In the genomic region with DNA sequence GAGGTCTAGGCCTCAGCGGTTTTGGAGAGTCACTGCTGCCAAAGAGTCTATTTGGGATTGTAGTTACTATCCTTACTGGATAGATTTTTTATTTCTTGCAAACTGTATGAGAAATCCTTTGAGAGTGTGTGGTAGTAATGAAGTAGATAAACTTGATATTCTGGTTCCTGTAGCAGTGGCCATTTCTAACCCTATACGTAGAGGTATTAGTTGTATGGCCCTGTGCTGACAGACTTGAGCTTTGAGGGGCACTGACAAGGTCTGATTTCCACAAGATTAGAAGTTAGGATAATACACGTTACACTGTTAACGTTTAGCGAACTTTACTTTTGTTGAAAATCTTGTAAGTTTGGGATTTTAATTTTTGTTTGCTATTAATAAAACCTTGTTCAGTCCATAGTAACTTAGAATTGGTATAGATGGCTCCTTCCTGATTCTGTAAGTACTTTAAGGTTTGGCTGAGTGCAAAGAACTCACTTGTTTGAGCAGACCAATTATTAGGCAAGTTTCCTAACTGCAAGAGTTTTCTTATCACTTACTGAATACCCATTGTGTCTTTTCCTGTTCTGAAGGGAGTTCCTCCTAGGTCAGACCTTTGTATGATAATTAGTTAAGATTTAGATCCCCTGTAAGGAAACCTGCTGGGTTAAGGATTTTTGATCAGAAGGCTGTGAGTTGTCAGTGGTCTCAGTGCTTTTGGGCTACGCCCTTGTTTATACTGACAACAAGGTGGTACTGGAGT, we compare ENCODE assay signal across 1 cellular context.
TF ChIP-seq lines count a peak whose summit lies in the region.

No MANE protein-coding gene starts in this region.

TF ChIP-seq in K562, 482 proteins besides CTCF, POLR2A, EP300 and RAD21 (continued from another document):
- TF ChIP-seq, protein P1, sequence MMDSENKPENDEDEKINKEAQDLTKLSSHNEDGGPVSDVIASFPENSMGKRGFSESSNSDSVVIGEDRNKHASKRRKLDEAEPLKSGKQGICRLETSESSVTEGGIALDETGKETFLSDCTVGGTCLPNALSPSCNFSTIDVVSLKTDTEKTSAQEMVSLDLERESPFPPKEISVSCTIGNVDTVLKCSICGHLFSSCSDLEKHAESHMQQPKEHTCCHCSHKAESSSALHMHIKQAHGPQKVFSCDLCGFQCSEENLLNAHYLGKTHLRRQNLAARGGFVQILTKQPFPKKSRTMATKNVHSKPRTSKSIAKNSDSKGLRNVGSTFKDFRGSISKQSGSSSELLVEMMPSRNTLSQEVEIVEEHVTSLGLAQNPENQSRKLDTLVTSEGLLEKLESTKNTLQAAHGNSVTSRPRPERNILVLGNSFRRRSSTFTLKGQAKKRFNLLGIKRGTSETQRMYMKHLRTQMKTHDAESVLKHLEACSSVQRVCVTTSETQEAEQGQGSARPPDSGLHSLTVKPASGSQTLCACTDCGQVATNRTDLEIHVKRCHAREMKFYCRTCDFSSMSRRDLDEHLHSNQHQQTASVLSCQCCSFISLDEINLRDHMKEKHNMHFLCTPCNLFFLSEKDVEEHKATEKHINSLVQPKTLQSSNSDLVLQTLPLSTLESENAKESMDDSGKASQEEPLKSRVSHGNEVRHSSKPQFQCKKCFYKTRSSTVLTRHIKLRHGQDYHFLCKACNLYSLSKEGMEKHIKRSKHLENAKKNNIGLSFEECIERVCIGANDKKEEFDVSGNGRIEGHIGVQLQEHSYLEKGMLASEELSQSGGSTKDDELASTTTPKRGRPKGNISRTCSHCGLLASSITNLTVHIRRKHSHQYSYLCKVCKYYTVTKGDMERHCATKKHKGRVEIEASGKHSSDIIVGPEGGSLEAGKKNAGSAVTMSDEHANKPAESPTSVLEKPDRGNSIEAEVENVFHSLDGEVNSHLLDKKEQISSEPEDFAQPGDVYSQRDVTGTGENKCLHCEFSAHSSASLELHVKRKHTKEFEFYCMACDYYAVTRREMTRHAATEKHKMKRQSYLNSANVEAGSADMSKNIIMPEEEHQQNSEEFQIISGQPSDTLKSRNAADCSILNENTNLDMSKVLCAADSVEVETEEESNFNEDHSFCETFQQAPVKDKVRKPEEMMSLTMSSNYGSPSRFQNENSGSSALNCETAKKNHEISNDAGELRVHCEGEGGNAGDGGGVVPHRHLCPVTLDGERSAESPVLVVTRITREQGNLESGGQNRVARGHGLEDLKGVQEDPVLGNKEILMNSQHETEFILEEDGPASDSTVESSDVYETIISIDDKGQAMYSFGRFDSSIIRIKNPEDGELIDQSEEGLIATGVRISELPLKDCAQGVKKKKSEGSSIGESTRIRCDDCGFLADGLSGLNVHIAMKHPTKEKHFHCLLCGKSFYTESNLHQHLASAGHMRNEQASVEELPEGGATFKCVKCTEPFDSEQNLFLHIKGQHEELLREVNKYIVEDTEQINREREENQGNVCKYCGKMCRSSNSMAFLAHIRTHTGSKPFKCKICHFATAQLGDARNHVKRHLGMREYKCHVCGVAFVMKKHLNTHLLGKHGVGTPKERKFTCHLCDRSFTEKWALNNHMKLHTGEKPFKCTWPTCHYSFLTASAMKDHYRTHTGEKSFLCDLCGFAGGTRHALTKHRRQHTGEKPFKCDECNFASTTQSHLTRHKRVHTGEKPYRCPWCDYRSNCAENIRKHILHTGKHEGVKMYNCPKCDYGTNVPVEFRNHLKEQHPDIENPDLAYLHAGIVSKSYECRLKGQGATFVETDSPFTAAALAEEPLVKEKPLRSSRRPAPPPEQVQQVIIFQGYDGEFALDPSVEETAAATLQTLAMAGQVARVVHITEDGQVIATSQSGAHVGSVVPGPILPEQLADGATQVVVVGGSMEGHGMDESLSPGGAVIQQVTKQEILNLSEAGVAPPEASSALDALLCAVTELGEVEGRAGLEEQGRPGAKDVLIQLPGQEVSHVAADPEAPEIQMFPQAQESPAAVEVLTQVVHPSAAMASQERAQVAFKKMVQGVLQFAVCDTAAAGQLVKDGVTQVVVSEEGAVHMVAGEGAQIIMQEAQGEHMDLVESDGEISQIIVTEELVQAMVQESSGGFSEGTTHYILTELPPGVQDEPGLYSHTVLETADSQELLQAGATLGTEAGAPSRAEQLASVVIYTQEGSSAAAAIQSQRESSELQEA (IDR thresholded peaks at IDR 0.05; ENCODE audit: low read depth) = no peak
